ENCODE assay signal across 2 cellular contexts in the genomic region with DNA sequence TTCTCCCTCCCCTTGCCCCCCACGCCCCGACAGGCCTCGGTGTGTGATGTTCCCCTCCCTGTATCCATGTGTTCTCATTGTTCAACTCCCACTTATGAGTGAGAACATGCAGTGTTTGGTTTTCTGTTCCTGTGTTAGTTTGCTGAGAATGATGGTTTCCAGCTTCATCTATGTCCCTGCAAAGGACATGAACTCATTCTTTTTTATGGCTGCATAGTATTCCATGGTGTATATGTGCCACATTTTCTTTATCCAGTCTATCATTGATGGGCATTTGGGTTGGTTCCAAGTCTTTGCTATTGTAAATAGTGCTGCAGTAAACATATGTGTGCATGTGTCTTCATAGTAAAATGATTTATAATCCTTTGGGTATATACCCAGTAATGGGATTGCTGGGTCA. TPM values are rescaled to one million over a fixed set of nuclear protein-coding genes. Genes with fewer than 3 reads are reported as not detected.
"Had no signal": no experiment of that assay in that cellular context is flagged by ENCODE, and none has a peak within 500 bp of the region (broad histone marks: within the 10 kb centered on the region; RNA-seq: fewer than 3 reads in every experiment).

No MANE protein-coding gene starts in this region.

RNA-seq across cellular contexts. Expression of a gene that starts 38.9 kb away (rescaled TPM):
- total RNA-seq: LHCN-M2, M059J had no signal
